ENCODE assay signal across 1 cellular context in the genomic region with DNA sequence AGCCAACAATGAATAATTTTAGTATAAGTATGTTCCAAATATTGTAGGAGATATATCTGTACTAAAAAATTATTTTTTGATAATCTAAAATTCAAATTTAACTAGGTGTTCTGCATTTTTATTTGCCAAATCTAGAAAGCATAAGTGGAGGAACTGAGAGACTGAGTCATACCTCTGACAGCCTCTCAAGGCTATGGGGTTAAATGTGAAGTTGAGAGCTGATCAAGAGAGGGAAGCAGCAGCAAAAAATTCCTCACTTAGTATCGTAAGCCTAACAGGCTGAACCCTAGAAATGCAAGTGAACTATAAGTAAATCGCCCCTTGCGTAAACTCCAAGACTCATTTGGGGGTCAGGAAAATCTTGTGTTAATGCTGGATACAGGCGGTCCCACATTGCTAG.
TF ChIP-seq lines count a peak whose summit lies in the region.

No MANE protein-coding gene starts in this region.

TF ChIP-seq in K562, 482 proteins besides CTCF, POLR2A, EP300 and RAD21 (continued from another document):
- TF ChIP-seq PRDM10 (IDR thresholded peaks at IDR 0.05; ENCODE audit: partially characterized antibody) (no peak), GATAD2A (IDR thresholded peaks at IDR 0.05) (no peak), MEF2D (tag; conservative IDR thresholded peaks at IDR 0.05; ENCODE audit: low read depth) (no peak), ZKSCAN3 (CRISPR knock-in tag; IDR thresholded peaks at IDR 0.05) (no peak), MCM7 (IDR thresholded peaks at IDR 0.05) (no peak), PRPF4 (IDR thresholded peaks at IDR 0.05; ENCODE audit: insufficient read depth, low read depth, low read length, poor library complexity, severe bottlenecking) (no peak), ZNF3 (CRISPR knock-in tag; IDR thresholded peaks at IDR 0.05) (no peak), GTF2E2 (tag; IDR thresholded peaks at IDR 0.05) (no peak), EGR1 (conservative IDR thresholded peaks at IDR 0.05) (no peak), ARHGAP35 (IDR thresholded peaks at IDR 0.05; ENCODE audit: partially characterized antibody) (no peak), SMARCA4 (IDR thresholded peaks at IDR 0.05) (no peak)
